In genomic region chr14:54424479-54424901, GRCh38 we compare ENCODE assay signal across 1 cellular context.
TF ChIP-seq lines count a peak whose summit lies in the region.

No MANE protein-coding gene starts in this region.

TF ChIP-seq in HepG2, 621 proteins besides CTCF, POLR2A, EP300 and RAD21 (continued from another document and continues in another):
- TF ChIP-seq HOMEZ (CRISPR knock-in tag; IDR thresholded peaks at IDR 0.05; ENCODE audit: low read depth) = peak; percentile 73; the same call in 1 of the 2 replicates
- no peak for TF ChIP-seq TMF1 (CRISPR knock-in tag; IDR thresholded peaks at IDR 0.05; ENCODE audit: low read depth)
- TF ChIP-seq PPARG (CRISPR knock-in tag; conservative IDR thresholded peaks at IDR 0.05) = 0 out of 2 replicates have a peak, but pooled peaks have one; percentile 22
- no peak for TF ChIP-seq SRY (CRISPR knock-in tag; IDR thresholded peaks at IDR 0.05)
- 0 out of 2 replicates have a peak, but pooled peaks have one; percentile 30 for TF ChIP-seq ZKSCAN8 (CRISPR knock-in tag; IDR thresholded peaks at IDR 0.05; ENCODE audit: borderline replicate concordance)
- no peak for TF ChIP-seq SIN3B (IDR thresholded peaks at IDR 0.05; ENCODE audit: low read length)
- peak; percentile 64; the same call in 1 of the 2 replicates for TF ChIP-seq FOXO1 (CRISPR knock-in tag; IDR thresholded peaks at IDR 0.05)
- TF ChIP-seq PHF21A (CRISPR knock-in tag; IDR thresholded peaks at IDR 0.05) = peak; percentile 58
- TF ChIP-seq ZNF614 (CRISPR knock-in tag; IDR thresholded peaks at IDR 0.05; ENCODE audit: borderline replicate concordance) = peak; percentile 17; the same call in 1 of the 2 replicates
- peak; percentile 78 for TF ChIP-seq SAP130 (CRISPR knock-in tag; IDR thresholded peaks at IDR 0.05; ENCODE audit: low read depth)
- TF ChIP-seq FOXK2 (IDR thresholded peaks at IDR 0.05) = peak; percentile 76
- no peak for TF ChIP-seq MBNL3 (CRISPR knock-in tag; conservative IDR thresholded peaks at IDR 0.05)
- TF ChIP-seq, protein P1, sequence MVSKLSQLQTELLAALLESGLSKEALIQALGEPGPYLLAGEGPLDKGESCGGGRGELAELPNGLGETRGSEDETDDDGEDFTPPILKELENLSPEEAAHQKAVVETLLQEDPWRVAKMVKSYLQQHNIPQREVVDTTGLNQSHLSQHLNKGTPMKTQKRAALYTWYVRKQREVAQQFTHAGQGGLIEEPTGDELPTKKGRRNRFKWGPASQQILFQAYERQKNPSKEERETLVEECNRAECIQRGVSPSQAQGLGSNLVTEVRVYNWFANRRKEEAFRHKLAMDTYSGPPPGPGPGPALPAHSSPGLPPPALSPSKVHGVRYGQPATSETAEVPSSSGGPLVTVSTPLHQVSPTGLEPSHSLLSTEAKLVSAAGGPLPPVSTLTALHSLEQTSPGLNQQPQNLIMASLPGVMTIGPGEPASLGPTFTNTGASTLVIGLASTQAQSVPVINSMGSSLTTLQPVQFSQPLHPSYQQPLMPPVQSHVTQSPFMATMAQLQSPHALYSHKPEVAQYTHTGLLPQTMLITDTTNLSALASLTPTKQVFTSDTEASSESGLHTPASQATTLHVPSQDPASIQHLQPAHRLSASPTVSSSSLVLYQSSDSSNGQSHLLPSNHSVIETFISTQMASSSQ (IDR thresholded peaks at IDR 0.05; ENCODE audit: low read depth) = peak; percentile 46; the same call in 1 of the 2 replicates
- TF ChIP-seq, protein P1 (CRISPR knock-in tag; IDR thresholded peaks at IDR 0.05; ENCODE audit: borderline replicate concordance) = no peak; the same call in 1 of the 2 replicates
- peak; percentile 76; the same call in 1 of the 2 replicates for TF ChIP-seq FOXK1 (CRISPR knock-in tag; IDR thresholded peaks at IDR 0.05; ENCODE audit: borderline replicate concordance, low read depth)
- TF ChIP-seq, protein P2, sequence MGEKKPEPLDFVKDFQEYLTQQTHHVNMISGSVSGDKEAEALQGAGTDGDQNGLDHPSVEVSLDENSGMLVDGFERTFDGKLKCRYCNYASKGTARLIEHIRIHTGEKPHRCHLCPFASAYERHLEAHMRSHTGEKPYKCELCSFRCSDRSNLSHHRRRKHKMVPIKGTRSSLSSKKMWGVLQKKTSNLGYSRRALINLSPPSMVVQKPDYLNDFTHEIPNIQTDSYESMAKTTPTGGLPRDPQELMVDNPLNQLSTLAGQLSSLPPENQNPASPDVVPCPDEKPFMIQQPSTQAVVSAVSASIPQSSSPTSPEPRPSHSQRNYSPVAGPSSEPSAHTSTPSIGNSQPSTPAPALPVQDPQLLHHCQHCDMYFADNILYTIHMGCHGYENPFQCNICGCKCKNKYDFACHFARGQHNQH (CRISPR knock-in tag; IDR thresholded peaks at IDR 0.05) = peak; percentile 74
- TF ChIP-seq CCDC6 (CRISPR knock-in tag; IDR thresholded peaks at IDR 0.05) = no peak
- no peak for TF ChIP-seq GABPA (IDR thresholded peaks at IDR 0.05; ENCODE audit: low read depth, low read length)
- TF ChIP-seq GABPA (CRISPR knock-in tag; IDR thresholded peaks at IDR 0.05; ENCODE audit: low read depth) = peak; percentile 24; the same call in 1 of the 2 replicates
- TF ChIP-seq CREB1 (IDR thresholded peaks at IDR 0.05) = no peak
- peak; percentile 56 for TF ChIP-seq CREB1 (CRISPR knock-in tag; IDR thresholded peaks at IDR 0.05)
- no peak for TF ChIP-seq ZNF552 (CRISPR knock-in tag; IDR thresholded peaks at IDR 0.05; ENCODE audit: borderline replicate concordance)
- TF ChIP-seq TBX3 (IDR thresholded peaks at IDR 0.05; ENCODE audit: borderline replicate concordance) = peak; percentile 93
- TF ChIP-seq HNF4A (CRISPR knock-in tag; IDR thresholded peaks at IDR 0.05) = peak; percentile 65; the same call in 1 of the 2 replicates
- no peak for TF ChIP-seq SRSF9 (IDR thresholded peaks at IDR 0.05; ENCODE audit: borderline replicate concordance, insufficient read depth, low read depth, low read length, poor library complexity, severe bottlenecking)
- peak; percentile 80 for TF ChIP-seq TBX2 (CRISPR knock-in tag; IDR thresholded peaks at IDR 0.05; ENCODE audit: borderline replicate concordance)
- TF ChIP-seq TFAP4 (IDR thresholded peaks at IDR 0.05; ENCODE audit: borderline replicate concordance, low read depth) = peak; percentile 48; the same call in 1 of the 2 replicates
- peak; percentile 45; the same call in 1 of the 2 replicates for TF ChIP-seq ZBTB20 (CRISPR knock-in tag; IDR thresholded peaks at IDR 0.05; ENCODE audit: borderline replicate concordance, low read depth)
- no peak for TF ChIP-seq ZNF333 (CRISPR knock-in tag; IDR thresholded peaks at IDR 0.05; ENCODE audit: borderline replicate concordance)
- no peak for TF ChIP-seq ZNF260 (CRISPR knock-in tag; IDR thresholded peaks at IDR 0.05; ENCODE audit: borderline replicate concordance, low read depth)
- no peak for TF ChIP-seq TFDP1 (CRISPR knock-in tag; IDR thresholded peaks at IDR 0.05; ENCODE audit: borderline replicate concordance)
- TF ChIP-seq MIER2 (CRISPR knock-in tag; IDR thresholded peaks at IDR 0.05) = no peak
- TF ChIP-seq EHMT2 (IDR thresholded peaks at IDR 0.05; ENCODE audit: borderline replicate concordance, low read depth, low read length) = no peak
- peak; percentile 33; the same call in 1 of the 2 replicates for TF ChIP-seq KDM6A (CRISPR knock-in tag; IDR thresholded peaks at IDR 0.05; ENCODE audit: low read depth)
- no peak for TF ChIP-seq ZNF251 (CRISPR knock-in tag; IDR thresholded peaks at IDR 0.05)
- no peak for TF ChIP-seq ZNF143 (CRISPR knock-in tag; IDR thresholded peaks at IDR 0.05)
- TF ChIP-seq ZMAT3 (CRISPR knock-in tag; conservative IDR thresholded peaks at IDR 0.05) = no peak
- 0 out of 2 replicates have a peak, but pooled peaks have one; percentile 24 for TF ChIP-seq NKX3-1 (CRISPR knock-in tag; IDR thresholded peaks at IDR 0.05)
- no peak for TF ChIP-seq LRRFIP1 (CRISPR knock-in tag; conservative IDR thresholded peaks at IDR 0.05)
- TF ChIP-seq ZBTB7B (CRISPR knock-in tag; IDR thresholded peaks at IDR 0.05) = peak; percentile 53; the same call in 1 of the 2 replicates
- TF ChIP-seq CREM (IDR thresholded peaks at IDR 0.05) = peak; percentile 77
- no peak for TF ChIP-seq CREM (CRISPR knock-in tag; IDR thresholded peaks at IDR 0.05)
- TF ChIP-seq HOXA3 (CRISPR knock-in tag; IDR thresholded peaks at IDR 0.05) = no peak
- TF ChIP-seq RFX1 (IDR thresholded peaks at IDR 0.05) = peak; percentile 84
- TF ChIP-seq RBM39 (IDR thresholded peaks at IDR 0.05; ENCODE audit: low read depth, low read length, poor library complexity, severe bottlenecking) = no peak
- no peak for TF ChIP-seq ZNF747 (CRISPR knock-in tag; IDR thresholded peaks at IDR 0.05; ENCODE audit: borderline replicate concordance)
- TF ChIP-seq FOXA3 (CRISPR knock-in tag; IDR thresholded peaks at IDR 0.05) = peak; percentile 90
- no peak for TF ChIP-seq ZNF207 (IDR thresholded peaks at IDR 0.05; ENCODE audit: borderline replicate concordance)
- TF ChIP-seq HDAC6 (IDR thresholded peaks at IDR 0.05; ENCODE audit: low read depth, low read length) = no peak
- TF ChIP-seq FOXJ3 (CRISPR knock-in tag; IDR thresholded peaks at IDR 0.05; ENCODE audit: borderline replicate concordance) = peak; percentile 91; the same call in 1 of the 2 replicates
- no peak for TF ChIP-seq ZFY (CRISPR knock-in tag; IDR thresholded peaks at IDR 0.05)
- TF ChIP-seq THAP11 (CRISPR knock-in tag; IDR thresholded peaks at IDR 0.05) = peak; percentile 47; the same call in 1 of the 2 replicates
- TF ChIP-seq NFAT5 (CRISPR knock-in tag; IDR thresholded peaks at IDR 0.05) = no peak
- no peak for TF ChIP-seq SMC3 (IDR thresholded peaks at IDR 0.05; ENCODE audit: low read length)
- no peak for TF ChIP-seq ELF4 (CRISPR knock-in tag; IDR thresholded peaks at IDR 0.05; ENCODE audit: borderline replicate concordance)
- TF ChIP-seq NCOA5 (CRISPR knock-in tag; IDR thresholded peaks at IDR 0.05) = no peak
- no peak for TF ChIP-seq CBX1 (IDR thresholded peaks at IDR 0.05; ENCODE audit: low read depth)
